Comparison of ENCODE assay signal across 9 cellular contexts in the genomic region with DNA sequence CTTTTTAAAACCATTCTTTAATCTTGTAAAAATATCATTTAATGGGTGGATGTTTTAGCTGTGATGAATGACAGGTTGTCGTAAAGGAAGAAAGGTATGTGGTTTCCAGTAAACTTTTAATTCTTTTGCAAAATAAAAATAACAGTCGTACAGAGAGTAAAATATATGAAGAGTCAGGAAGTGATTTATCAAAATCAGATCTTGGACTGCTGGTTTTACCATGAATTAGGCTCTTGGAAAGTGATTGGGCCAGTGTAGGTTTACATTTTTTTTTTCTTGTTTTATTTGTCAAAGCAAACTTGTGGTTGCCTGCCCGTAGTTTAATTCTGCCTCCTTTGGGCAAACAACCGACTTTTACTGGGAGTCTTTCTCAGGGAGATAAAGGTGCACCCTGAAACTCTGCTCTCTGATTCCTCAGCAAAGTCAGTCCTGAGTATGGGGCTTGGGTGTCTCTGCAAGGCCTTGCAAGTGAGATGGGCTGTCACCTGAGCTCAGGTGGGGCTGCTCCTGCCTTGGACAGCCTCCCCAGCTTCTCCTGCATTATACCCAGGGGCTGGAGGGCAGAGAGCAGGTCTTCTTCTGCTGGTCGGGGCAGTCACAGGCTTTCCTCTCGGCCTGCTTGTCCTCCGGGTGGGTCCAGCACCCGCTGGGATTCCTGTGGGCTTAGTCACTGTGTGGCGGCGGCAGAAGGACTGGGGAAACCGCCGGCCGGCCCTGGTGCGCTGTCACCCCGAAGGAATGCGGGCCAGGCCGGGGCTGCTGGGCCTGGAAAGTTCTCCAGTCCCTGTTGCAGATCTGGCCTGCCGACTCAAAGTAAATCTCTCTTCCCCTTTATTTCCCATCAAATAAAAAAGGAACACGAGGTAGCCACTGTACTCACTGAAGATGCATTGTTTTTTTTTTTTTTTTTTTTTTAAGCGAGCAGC.
DNase-seq lines count a peak whose midpoint lies in the region; ATAC-seq and TF ChIP-seq lines count a peak whose summit lies in the region.
"Had no signal": no experiment of that assay in that cellular context is flagged by ENCODE, and none has a peak within 500 bp of the region (broad histone marks: within the 10 kb centered on the region; RNA-seq: fewer than 3 reads in every experiment).

No MANE protein-coding gene starts in this region.

- no peak for TF ChIP-seq CTCF in dorsolateral prefrontal cortex (IDR thresholded peaks at IDR 0.05 in 54 of 56, conservative IDR thresholded peaks at IDR 0.05 in 2 of 56; ENCODE audit: low read depth in 1 of 56, partially characterized antibody in 56 of 56)
- TF ChIP-seq CTCF in lower leg skin (IDR thresholded peaks at IDR 0.05): no peak
- peak in 1 of 6 experiments; percentile 5 for TF ChIP-seq CTCF in upper lobe of left lung (IDR thresholded peaks at IDR 0.05)

- H3K27ac ChIP-seq in dorsolateral prefrontal cortex (peak overlapping the region in 37 of 59 donors; percentile 3 to 77 (median 41)), upper lobe of left lung (peak overlapping the region; percentile 78 to 90 (median 84))
- H3K27ac ChIP-seq: SK-N-MC had no signal

- no peaks in the 10 kb centered on the region for H3K36me3 ChIP-seq in upper lobe of left lung

- no peaks in the 10 kb centered on the region for H3K9me3 ChIP-seq in upper lobe of left lung

- DNase-seq in HuH-7.5 (ENCODE audit: low spot score) (peak; percentile 86), dorsolateral prefrontal cortex (peak in 4 of 10 donors; percentile 11 to 56 (median 34)), lower leg skin (ENCODE audit: low spot score in 2 of 2) (peak; percentile 77 to 96), upper lobe of left lung (peak; percentile 92), NCI-H2171 (lab: John Stamatoyannopoulos, UW) (no peak), T-helper 9 cell (no peak), NCI-H1436 (lab: John Stamatoyannopoulos, UW) (no peak), NCI-H2171 treated with DMSO at 0.1 percent for 48 hours (lab: John Stamatoyannopoulos, UW) (no peak)

- no peaks in the 10 kb centered on the region for H3K27me3 ChIP-seq in dorsolateral prefrontal cortex
- H3K27me3 ChIP-seq in upper lobe of left lung: no peaks in the 10 kb centered on the region

- intact Hi-C loops in dorsolateral prefrontal cortex (cut with DNase I): no loop called here
- intact Hi-C loops in lower leg skin (cut with DNase I; ENCODE audit: low total_unique reads): no loop called here

- peak; percentile 96 to 98 for ATAC-seq in upper lobe of left lung (ENCODE audit: low FRiP score in 2 of 2)

- H3K4me1 ChIP-seq in upper lobe of left lung: peaks cover 21 to 47% (median 32%) of the 10 kb centered on the region in 4 donors

- H3K4me3 ChIP-seq in dorsolateral prefrontal cortex (peak overlapping the region in 5 of 59 donors; percentile 3 to 32 (median 18)), lower leg skin (ENCODE audit: low read depth, poor library complexity, severe bottlenecking) (no peak overlapping the region), upper lobe of left lung (no peak overlapping the region)
- H3K4me3 ChIP-seq: SK-N-MC had no signal

- WGBS in lower leg skin, 2 donors: 13 to 28% methylated on average over 19 to 20 of the region's 20 CpGs
- WGBS in upper lobe of left lung, 2 donors: 31 to 36% methylated on average over 15 to 20 of the region's 20 CpGs

- TF ChIP-seq POLR2A in lower leg skin (IDR thresholded peaks at IDR 0.05) (no peak), upper lobe of left lung (IDR thresholded peaks at IDR 0.05) (no peak)

- no peak for TF ChIP-seq EP300 in upper lobe of left lung (IDR thresholded peaks at IDR 0.05)

Comparison
In these comparisons a context has a peak if more than half of its experiments do, and no peak if none do; other contexts are left out.
1. DNase-seq: peak in HuH-7.5 (single experiment), lower leg skin (2 of 2) and upper lobe of left lung (2 of 2); none in NCI-H2171 (single experiment), T-helper 9 cell (single experiment), NCI-H1436 (single experiment) and NCI-H2171 treated with DMSO at 0.1 percent for 48 hours (single experiment).